ENCODE assay signal across 13 cellular contexts in the genomic region with DNA sequence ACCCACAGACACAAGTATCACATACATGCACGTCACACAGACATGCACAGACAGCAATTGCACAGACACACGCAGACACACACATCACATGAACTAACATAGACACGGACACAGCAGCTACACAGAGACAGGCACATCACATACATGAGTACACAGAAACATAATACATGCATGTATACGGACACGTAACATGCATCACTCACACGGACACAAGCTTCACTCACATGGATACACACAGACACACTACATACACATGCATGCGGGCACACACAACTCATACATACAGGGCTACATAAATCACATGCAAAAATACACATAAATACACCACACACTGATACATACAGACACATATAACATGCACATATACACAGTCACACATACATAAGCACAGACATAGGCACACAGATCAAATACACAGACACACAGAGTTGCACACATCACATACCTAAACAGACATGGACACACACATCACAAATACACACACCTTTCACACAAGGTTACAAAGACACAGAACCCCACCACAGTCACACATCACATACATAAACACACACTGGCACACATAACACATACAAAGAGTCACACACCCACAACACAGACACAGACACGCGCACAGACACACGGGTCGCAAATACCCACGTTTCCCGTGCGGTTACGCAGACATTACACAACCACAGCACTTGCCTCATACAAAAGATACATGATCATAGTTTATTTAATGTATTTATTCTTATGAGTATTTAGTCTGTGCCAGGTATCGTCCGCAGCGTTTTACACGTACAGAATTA. TPM values are rescaled to one million over a fixed set of nuclear protein-coding genes. Genes with fewer than 3 reads are reported as not detected.
DNase-seq lines count a peak whose midpoint lies in the region; ATAC-seq and TF ChIP-seq lines count a peak whose summit lies in the region.
"Had no signal": no experiment of that assay in that cellular context is flagged by ENCODE, and none has a peak within 500 bp of the region (broad histone marks: within the 10 kb centered on the region; RNA-seq: fewer than 3 reads in every experiment).

No MANE protein-coding gene starts in this region.

- H3K4me3 ChIP-seq in DND-41 (ENCODE audit: low read depth in 1 of 2, low read length in 2 of 2) (peak overlapping the region in 1 of 2 experiments; percentile 81; a peak in 3 of 4 replicates), HUES6 (ENCODE audit: low read depth, low read length) (peak overlapping the region; percentile 73), neural cell (ENCODE audit: low read length) (peak overlapping the region; percentile 74), uterus (no peak overlapping the region)

- H3K4me2 ChIP-seq in DND-41 (ENCODE audit: insufficient read depth, low read length) (peak overlapping the region; percentile 96), neural cell (ENCODE audit: low read length) (peak overlapping the region; percentile 53)

- TF ChIP-seq EP300 in neural cell (conservative IDR thresholded peaks at IDR 0.05; ENCODE audit: poor library complexity, severe bottlenecking): no peak

- no peaks in the 10 kb centered on the region for H3K27me3 Mint-ChIP-seq in T-cell

- TF ChIP-seq POLR2A in uterus (IDR thresholded peaks at IDR 0.05): no peak

- H3K9me3 Mint-ChIP-seq in T-cell: no peaks in the 10 kb centered on the region

- ATAC-seq in DND-41 (ENCODE audit: insufficient read depth, low read depth) (no peak), GM18870 (IDR thresholded peaks at IDR 0.05; ENCODE audit: unreplicated experiment) (no peak), GM19328 (IDR thresholded peaks at IDR 0.05; ENCODE audit: unreplicated experiment) (no peak), T-cell (replicated peaks in 1 of 4) (no peak)

- CTCF ChIA-PET in T-cell (lab: Charles Lee): no interaction called here

- no peaks in the 10 kb centered on the region for H3K27me3 ChIP-seq in DND-41 (ENCODE audit: insufficient read depth, low read length, poor library complexity)
- peaks cover 24% of the 10 kb centered on the region for H3K27me3 ChIP-seq in HUES6 (ENCODE audit: control insufficient read depth, insufficient read depth, low read length)
- no peaks in the 10 kb centered on the region for H3K27me3 ChIP-seq in neural cell (ENCODE audit: insufficient read depth, low read depth, low read length)
- peaks cover 22 to 30% of the 10 kb centered on the region in 2 donors for H3K27me3 ChIP-seq in uterus

- H3K79me2 ChIP-seq in DND-41 (ENCODE audit: insufficient read depth, low read length) (no peaks in the 10 kb centered on the region), neural cell (replicated peaks; ENCODE audit: insufficient read depth, low read length) (peaks cover 10% of the 10 kb centered on the region)

- H3K36me3 ChIP-seq in DND-41 (ENCODE audit: insufficient read depth, low read length) (no peaks in the 10 kb centered on the region), HUES6 (ENCODE audit: control insufficient read depth, insufficient read depth, low read length) (no peaks in the 10 kb centered on the region), neural cell (ENCODE audit: insufficient read depth, low read length) (no peaks in the 10 kb centered on the region), uterus (no peaks in the 10 kb centered on the region)

- intact Hi-C loops in uterus (cut with DNase I; ENCODE audit: low total_unique reads): no loop called here

- H3K4me3 Mint-ChIP-seq in T-cell: no peak overlapping the region

- no peaks in the 10 kb centered on the region for H3K9me2 ChIP-seq in neural cell (ENCODE audit: insufficient read depth, low read length)

- H3K27ac ChIP-seq in DND-41 (ENCODE audit: low read length): no peak overlapping the region
- no peak overlapping the region for H3K27ac ChIP-seq in HUES6 (ENCODE audit: low read depth, low read length)
- H3K27ac ChIP-seq in neural cell (ENCODE audit: low read length): peak overlapping the region; percentile 94
- H3K27ac ChIP-seq in uterus: no peak overlapping the region

- H3F3A ChIP-seq in neural cell (ENCODE audit: insufficient read depth, low read length, poor library complexity, severe bottlenecking): no peaks in the 10 kb centered on the region

- H2AFZ ChIP-seq in DND-41 (ENCODE audit: low read depth, low read length) (peak overlapping the region; percentile 98; the same call in 1 of the 2 replicates), neural cell (ENCODE audit: low read depth, low read length) (peak overlapping the region; percentile 42)

- H3K9me3 ChIP-seq in DND-41 (ENCODE audit: insufficient read depth, low read length, severe bottlenecking): no peaks in the 10 kb centered on the region
- no peaks in the 10 kb centered on the region for H3K9me3 ChIP-seq in HUES6 (ENCODE audit: control insufficient read depth, insufficient read depth, low read depth, low read length)
- H3K9me3 ChIP-seq in neural cell (ENCODE audit: low read length): no peaks in the 10 kb centered on the region
- H3K9me3 ChIP-seq in uterus: no peaks in the 10 kb centered on the region

- H4K20me1 ChIP-seq in DND-41 (ENCODE audit: insufficient read depth, low read length) (no peaks in the 10 kb centered on the region), neural cell (ENCODE audit: insufficient read depth) (no peaks in the 10 kb centered on the region)

- H3K36me3 Mint-ChIP-seq in T-cell: peaks cover 4% of the 10 kb centered on the region

- no peak overlapping the region for H3K27ac Mint-ChIP-seq in T-cell

- POLR2A ChIA-PET in T-cell (lab: Charles Lee): no interaction called here

- H3K4me1 Mint-ChIP-seq in T-cell: peaks cover 13 to 20% (median 16%) of the 10 kb centered on the region in 3 donors

- H3K9ac ChIP-seq in DND-41 (ENCODE audit: low read depth, low read length) (peak overlapping the region; percentile 71; the same call in 1 of the 2 replicates), HUES6 (ENCODE audit: low read length) (no peak overlapping the region), neural cell (ENCODE audit: low read length) (peak overlapping the region; percentile 94)

- no peak for TF ChIP-seq RAD21 in neural cell (conservative IDR thresholded peaks at IDR 0.05)

- TF ChIP-seq CTCF in DND-41 (IDR thresholded peaks at IDR 0.05; ENCODE audit: borderline replicate concordance, extremely low read depth, low read length, poor library complexity, severe bottlenecking): no peak
- TF ChIP-seq CTCF in neural cell (IDR thresholded peaks at IDR 0.05; ENCODE audit: poor library complexity, severe bottlenecking): no peak
- no peak for TF ChIP-seq CTCF in uterus (IDR thresholded peaks at IDR 0.05)

- no peak for DNase-seq in DND-41
- DNase-seq in central memory CD4-positive, alpha-beta T cell: peak; percentile 24
- no peak for DNase-seq in uterus
- no peak for DNase-seq in T-cell
- DNase-seq: amniotic stem cell, DMS153, erythroblast, NCI-H1092 had no signal

- peaks cover 28% of the 10 kb centered on the region for H3K4me1 ChIP-seq in DND-41 (ENCODE audit: insufficient read depth, low read length)
- peaks cover 4% of the 10 kb centered on the region for H3K4me1 ChIP-seq in HUES6 (ENCODE audit: control insufficient read depth, insufficient read depth, low read length)
- peaks cover 0 to 8% of the 10 kb centered on the region in 2 donors for H3K4me1 ChIP-seq in uterus

TF ChIP-seq in neural cell, 6 proteins besides CTCF, POLR2A, EP300 and RAD21:
- no peak for TF ChIP-seq MXI1 (conservative IDR thresholded peaks at IDR 0.05; ENCODE audit: poor library complexity, severe bottlenecking)
- no peak for TF ChIP-seq SMC3 (conservative IDR thresholded peaks at IDR 0.05; ENCODE audit: poor library complexity)
- no peak for TF ChIP-seq TAF1 (IDR thresholded peaks at IDR 0.05; ENCODE audit: low read depth)
- no peak for TF ChIP-seq POLR2AphosphoS5 (IDR thresholded peaks at IDR 0.05)
- TF ChIP-seq EZH2 (IDR thresholded peaks at IDR 0.05; ENCODE audit: borderline replicate concordance, insufficient read depth, low read length, poor library complexity, severe bottlenecking): no peak
- TF ChIP-seq REST (IDR thresholded peaks at IDR 0.05; ENCODE audit: borderline replicate concordance): no peak

RNA-seq across cellular contexts. Expression of gene LMTK3, which starts 1.1 kb away (rescaled TPM):
- 8.1 and 17.1 TPM in 2 replicates for polyA plus RNA-seq in neural cell
- 26.6 and 33.1 TPM in 2 replicates for polyA minus RNA-seq in neural cell
- total RNA-seq in uterus (under 1 TPM in 2 of 4 donors, not detected in 2; 0.28 to 0.52 TPM), T-cell (10 to 100 TPM; 17.5 to 28.2 (median 23.5) TPM)

RNA-seq across cellular contexts. Expression of gene SULT2B1, which starts 39.3 kb away (rescaled TPM):
- not detected in 2 replicates for polyA plus RNA-seq in neural cell
- polyA minus RNA-seq in neural cell: not detected in 2 replicates
- total RNA-seq in uterus (under 1 TPM in 1 of 4 donors, not detected in 3; 0.41 TPM), T-cell (not detected)
- total RNA-seq: activated CD8-positive, alpha-beta memory T cell treated with anti-CD3 and anti-CD28 coated beads for 36 hours had no signal

RNA-seq across cellular contexts. Expression of gene CYTH2, which starts 43.5 kb away (rescaled TPM):
- 314 and 397 TPM in 2 replicates for polyA plus RNA-seq in neural cell
- 162 and 163 TPM in 2 replicates for polyA minus RNA-seq in neural cell
- total RNA-seq in uterus: 10 to 100 TPM in 3 of 4 donors, 1 to 10 TPM in 1; 7.2 to 70.3 (median 36.5) TPM
- 10 to 100 TPM; 37.8 to 81.5 (median 70.6) TPM for total RNA-seq in T-cell

RNA-seq across cellular contexts. Expression of gene KCNJ14, which starts 57.3 kb away (rescaled TPM):
- polyA plus RNA-seq in neural cell: 1.1 and 1.6 TPM in 2 replicates
- polyA minus RNA-seq in neural cell: 1.2 TPM in 2 replicates
- total RNA-seq in uterus (1 to 10 TPM in 2 of 4 donors, under 1 TPM in 1, not detected in 1; 0.29 to 2.2 (median 1.2) TPM), T-cell (1 to 10 TPM; 2.6 to 3.5 (median 3.2) TPM)

Comparison
In these comparisons a context has a peak if more than half of its experiments do, and no peak if none do; other contexts are left out.
1. H3K4me3 ChIP-seq: peak in HUES6 (single experiment) and neural cell (single experiment); none in uterus (0 of 2).
2. RNA of gene LMTK3, which starts 1.1 kb away (total RNA-seq): 17.5 to 28.2 TPM in T-cell; 0.28 to 0.52 TPM in uterus; every median in the first group is over 10 times any median in the second.